In genomic region chr11:75432911-75433321, GRCh38 we compare ENCODE assay signal across 1 cellular context.
TF ChIP-seq lines count a peak whose summit lies in the region.

A gene with protein sequence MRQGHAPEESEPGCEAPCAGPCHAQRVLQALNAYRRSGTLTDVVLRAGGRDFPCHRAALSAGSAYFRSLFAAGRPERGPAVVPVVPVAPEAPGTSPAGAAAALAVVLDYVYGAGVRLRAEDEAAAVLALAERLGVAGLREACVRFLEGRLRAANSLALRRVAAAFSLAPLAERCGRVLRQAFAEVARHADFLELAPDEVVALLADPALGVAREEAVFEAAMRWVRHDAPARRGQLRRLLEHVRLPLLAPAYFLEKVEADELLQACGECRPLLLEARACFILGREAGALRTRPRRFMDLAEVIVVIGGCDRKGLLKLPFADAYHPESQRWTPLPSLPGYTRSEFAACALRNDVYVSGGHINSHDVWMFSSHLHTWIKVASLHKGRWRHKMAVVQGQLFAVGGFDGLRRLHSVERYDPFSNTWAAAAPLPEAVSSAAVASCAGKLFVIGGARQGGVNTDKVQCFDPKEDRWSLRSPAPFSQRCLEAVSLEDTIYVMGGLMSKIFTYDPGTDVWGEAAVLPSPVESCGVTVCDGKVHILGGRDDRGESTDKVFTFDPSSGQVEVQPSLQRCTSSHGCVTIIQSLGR (minus strand): TSS chr11:75433203. CDS start chr11:75430629, 2,574 bp downstream.

TF ChIP-seq in HCT116, 20 proteins besides CTCF, POLR2A, EP300 and RAD21 (continued from another document):
- TF ChIP-seq, protein P1, sequence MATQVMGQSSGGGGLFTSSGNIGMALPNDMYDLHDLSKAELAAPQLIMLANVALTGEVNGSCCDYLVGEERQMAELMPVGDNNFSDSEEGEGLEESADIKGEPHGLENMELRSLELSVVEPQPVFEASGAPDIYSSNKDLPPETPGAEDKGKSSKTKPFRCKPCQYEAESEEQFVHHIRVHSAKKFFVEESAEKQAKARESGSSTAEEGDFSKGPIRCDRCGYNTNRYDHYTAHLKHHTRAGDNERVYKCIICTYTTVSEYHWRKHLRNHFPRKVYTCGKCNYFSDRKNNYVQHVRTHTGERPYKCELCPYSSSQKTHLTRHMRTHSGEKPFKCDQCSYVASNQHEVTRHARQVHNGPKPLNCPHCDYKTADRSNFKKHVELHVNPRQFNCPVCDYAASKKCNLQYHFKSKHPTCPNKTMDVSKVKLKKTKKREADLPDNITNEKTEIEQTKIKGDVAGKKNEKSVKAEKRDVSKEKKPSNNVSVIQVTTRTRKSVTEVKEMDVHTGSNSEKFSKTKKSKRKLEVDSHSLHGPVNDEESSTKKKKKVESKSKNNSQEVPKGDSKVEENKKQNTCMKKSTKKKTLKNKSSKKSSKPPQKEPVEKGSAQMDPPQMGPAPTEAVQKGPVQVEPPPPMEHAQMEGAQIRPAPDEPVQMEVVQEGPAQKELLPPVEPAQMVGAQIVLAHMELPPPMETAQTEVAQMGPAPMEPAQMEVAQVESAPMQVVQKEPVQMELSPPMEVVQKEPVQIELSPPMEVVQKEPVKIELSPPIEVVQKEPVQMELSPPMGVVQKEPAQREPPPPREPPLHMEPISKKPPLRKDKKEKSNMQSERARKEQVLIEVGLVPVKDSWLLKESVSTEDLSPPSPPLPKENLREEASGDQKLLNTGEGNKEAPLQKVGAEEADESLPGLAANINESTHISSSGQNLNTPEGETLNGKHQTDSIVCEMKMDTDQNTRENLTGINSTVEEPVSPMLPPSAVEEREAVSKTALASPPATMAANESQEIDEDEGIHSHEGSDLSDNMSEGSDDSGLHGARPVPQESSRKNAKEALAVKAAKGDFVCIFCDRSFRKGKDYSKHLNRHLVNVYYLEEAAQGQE (IDR thresholded peaks at IDR 0.05; ENCODE audit: low read depth): no peak
- no peak for TF ChIP-seq POLR2AphosphoS5 (IDR thresholded peaks at IDR 0.05; ENCODE audit: low read depth, low read length)
